In genomic region chr4:1713003-1713397, GRCh38 we compare ENCODE assay signal across 8 cellular contexts. TPM values are rescaled to one million over a fixed set of nuclear protein-coding genes. Genes with fewer than 3 reads are reported as not detected.
DNase-seq lines count a peak whose midpoint lies in the region; ATAC-seq and TF ChIP-seq lines count a peak whose summit lies in the region.

No MANE protein-coding gene starts in this region.

- H3K4me3 ChIP-seq in MM.1S (ENCODE audit: low read length) (peak overlapping the region; percentile 91), coronary artery (peak overlapping the region; percentile 85)
- H3K4me3 ChIP-seq in naive thymus-derived CD4-positive, alpha-beta T cell (ENCODE audit: low read length): peak overlapping the region; percentile 100

- POLR2A ChIA-PET in naive thymus-derived CD4-positive, alpha-beta T cell (lab: Charles Lee): interaction anchor here (0.6 to 4.2 kb wide), 8 partner anchors 10 to 423 kb away, joined by 3 to 119 read pairs (median 5); partner anchors contain the start of genes FAM53A, MAEA, TACC3 and TMEM129

- no peaks in the 10 kb centered on the region for H3K27me3 ChIP-seq in MM.1S (replicated peaks; ENCODE audit: insufficient read depth, low read length)
- H3K27me3 ChIP-seq in naive thymus-derived CD4-positive, alpha-beta T cell (ENCODE audit: control insufficient read depth in 2 of 2, insufficient read depth in 2 of 2, low read length in 2 of 2): no peaks in the 10 kb centered on the region

- TF ChIP-seq CTCF in 22Rv1 (IDR thresholded peaks at IDR 0.05): no peak
- TF ChIP-seq CTCF in MM.1S (IDR thresholded peaks at IDR 0.05; ENCODE audit: low read length): no peak
- no peak for TF ChIP-seq CTCF in coronary artery (IDR thresholded peaks at IDR 0.05)

- H3K36me3 ChIP-seq in MM.1S (replicated peaks; ENCODE audit: insufficient read depth, low read length): no peaks in the 10 kb centered on the region
- peaks cover 0 to 24% (median 7%) of the 10 kb centered on the region in 3 experiments for H3K36me3 ChIP-seq in naive thymus-derived CD4-positive, alpha-beta T cell (ENCODE audit: control insufficient read depth in 2 of 3, insufficient read depth in 3 of 3, low read length in 3 of 3)

- intact Hi-C loops in naive thymus-derived CD4-positive, alpha-beta T cell (cut with micrococcal nuclease): loop anchor here (2.0 to 5.0 kb wide), 13 partner anchors 14 to 1249 kb away; partner anchors contain the start of genes FAM193A (in 2 of the 2), CFAP99 (in 1 of the 2), CTBP1 (in 1 of the 2) and FGFRL1 (in 1 of the 2)

- no peaks in the 10 kb centered on the region for H3K9me3 Mint-ChIP-seq in naive thymus-derived CD4-positive, alpha-beta T cell

- no peaks in the 10 kb centered on the region for H3K9me3 ChIP-seq in MM.1S (replicated peaks; ENCODE audit: insufficient read depth, low read length)
- H3K9me3 ChIP-seq in naive thymus-derived CD4-positive, alpha-beta T cell (ENCODE audit: control insufficient read depth in 2 of 3, low read length in 3 of 3): no peaks in the 10 kb centered on the region

- H3K9ac ChIP-seq in MM.1S (ENCODE audit: low read length): peak overlapping the region; percentile 99

- peak overlapping the region; percentile 90 to 98 (median 94) for H3K27ac Mint-ChIP-seq in naive thymus-derived CD4-positive, alpha-beta T cell

- ATAC-seq in GM19351 (IDR thresholded peaks at IDR 0.05; ENCODE audit: unreplicated experiment) (peak; percentile 0), HG02610 (IDR thresholded peaks at IDR 0.05; ENCODE audit: unreplicated experiment) (no peak)
- ATAC-seq in naive thymus-derived CD4-positive, alpha-beta T cell: no peak

- H3K36me3 Mint-ChIP-seq in naive thymus-derived CD4-positive, alpha-beta T cell: peaks cover 0 to 17% (median 4%) of the 10 kb centered on the region in 5 donors

- peaks cover 11 to 66% (median 56%) of the 10 kb centered on the region in 7 donors for H3K4me1 Mint-ChIP-seq in naive thymus-derived CD4-positive, alpha-beta T cell

- peak overlapping the region; percentile 86 to 98 (median 94) for H3K4me3 Mint-ChIP-seq in naive thymus-derived CD4-positive, alpha-beta T cell

- H4K20me1 ChIP-seq in MM.1S (ENCODE audit: insufficient read depth, low read length): peaks cover 28% of the 10 kb centered on the region; the same call in 1 of the 2 replicates

- peak overlapping the region; percentile 78; the same call in 1 of the 2 replicates for H2AFZ ChIP-seq in MM.1S (ENCODE audit: low read length)

- H3K4me1 ChIP-seq in MM.1S (ENCODE audit: low read length): peaks cover 13% of the 10 kb centered on the region
- peaks cover 32 to 34% of the 10 kb centered on the region in 2 donors for H3K4me1 ChIP-seq in naive thymus-derived CD4-positive, alpha-beta T cell (ENCODE audit: control insufficient read depth in 2 of 2, insufficient read depth in 2 of 2, low read length in 2 of 2)

- H3K9me2 ChIP-seq in MM.1S (replicated peaks; ENCODE audit: insufficient read depth, low read length): no peaks in the 10 kb centered on the region

- H3K79me2 ChIP-seq in MM.1S (ENCODE audit: low read length): peaks cover 93% of the 10 kb centered on the region

- CTCF ChIA-PET in naive thymus-derived CD4-positive, alpha-beta T cell (lab: Charles Lee): interaction anchor here (1.2 to 3.6 kb wide), 4 partner anchors 10 to 366 kb away, joined by 3 to 16 read pairs (median 8); partner anchors contain the start of gene UVSSA

- peak overlapping the region; percentile 98 for H3K27ac ChIP-seq in 22Rv1
- H3K27ac ChIP-seq in MM.1S (ENCODE audit: low read length): peak overlapping the region; percentile 100
- H3K27ac ChIP-seq in coronary artery: peak overlapping the region; percentile 92 to 98
- peak overlapping the region; percentile 99 for H3K27ac ChIP-seq in naive thymus-derived CD4-positive, alpha-beta T cell (ENCODE audit: low read depth, low read length)

- peak overlapping the region; percentile 85 for H3K4me2 ChIP-seq in MM.1S (ENCODE audit: low read depth, low read length)

- peaks cover 16% of the 10 kb centered on the region for H3F3A ChIP-seq in MM.1S (ENCODE audit: insufficient read depth, low read length)

- H3K27me3 Mint-ChIP-seq in naive thymus-derived CD4-positive, alpha-beta T cell: no peaks in the 10 kb centered on the region

- DNase-seq in MM.1S: no peak
- DNase-seq in coronary artery (ENCODE audit: low spot score): no peak
- no peak for DNase-seq in naive thymus-derived CD4-positive, alpha-beta T cell
- no peak for DNase-seq in stimulated activated CD4-positive, alpha-beta T cell treated with anti-CD3 and anti-CD28 coated beads, Interleukin-12 subunit alpha, Interleukin-12 subunit beta, amount 100 ng/mL, for 4 hours
- DNase-seq in activated CD4-positive, alpha-beta T cell treated with anti-CD3 and anti-CD28 coated beads for 48 hours: no peak

RNA-seq across cellular contexts. Expression of gene SLBP, which starts 0.9 kb away (rescaled TPM):
- 100 to 1,000 TPM in 1 of 5 experiments, 10 to 100 TPM in 4; 29.5 to 103 (median 30.3) TPM for total RNA-seq in naive thymus-derived CD4-positive, alpha-beta T cell
- 10 to 100 TPM; 51.1 to 62.1 TPM for polyA plus RNA-seq in naive thymus-derived CD4-positive, alpha-beta T cell

RNA-seq across cellular contexts. Expression of gene TMEM129, which starts 8.1 kb away (rescaled TPM):
- 10 to 100 TPM; 20.0 to 41.1 (median 26.7) TPM for total RNA-seq in naive thymus-derived CD4-positive, alpha-beta T cell
- 10 to 100 TPM; 34.9 to 44.7 TPM for polyA plus RNA-seq in naive thymus-derived CD4-positive, alpha-beta T cell

RNA-seq across cellular contexts. Expression of gene TACC3, which starts 8.3 kb away (rescaled TPM):
- 100 to 1,000 TPM; 100 to 165 (median 162) TPM for total RNA-seq in naive thymus-derived CD4-positive, alpha-beta T cell
- polyA plus RNA-seq in naive thymus-derived CD4-positive, alpha-beta T cell: 100 to 1,000 TPM in 1 of 2 donors, 10 to 100 TPM in 1; 70.5 to 100 TPM

RNA-seq across cellular contexts. Expression of gene FAM53A, which starts 28.9 kb away (rescaled TPM):
- 1 to 10 TPM; 1.2 to 3.6 (median 1.4) TPM for total RNA-seq in naive thymus-derived CD4-positive, alpha-beta T cell
- 1 to 10 TPM; 2.1 to 2.5 TPM for polyA plus RNA-seq in naive thymus-derived CD4-positive, alpha-beta T cell
